11 cellular contexts compared by ENCODE assay signal in genomic region chr6:139977887-139978332, GRCh38.
A peak's percentile ranks its signal among the peaks of the same experiment; 100 is the strongest.
DNase-seq lines count a peak whose midpoint lies in the region; ATAC-seq, FAIRE-seq and TF ChIP-seq lines count a peak whose summit lies in the region.
"Had no signal": no experiment of that assay in that cellular context is flagged by ENCODE, and none has a peak within 500 bp of the region (broad histone marks: within the 10 kb centered on the region; RNA-seq: fewer than 3 reads in every experiment).

No MANE protein-coding gene starts in this region.

- FAIRE-seq in GM12891 (lab: Jason Lieb, UNC) = no peak

- H3K27ac ChIP-seq in HEK293 (ENCODE audit: extremely low read depth, low read depth, low read length) = no peak overlapping the region
- peak overlapping the region in 3 of 5 donors; percentile 32 to 54 (median 51) for H3K27ac ChIP-seq in stomach

- no peak overlapping the region for H3K4me3 ChIP-seq in HEK293 (ENCODE audit: low read depth, low read length)
- no peak overlapping the region for H3K4me3 ChIP-seq in stomach

- H3K9me3 ChIP-seq in HEK293 (ENCODE audit: control insufficient read depth, insufficient read depth, low read depth, low read length) (no peaks in the 10 kb centered on the region), stomach (no peaks in the 10 kb centered on the region)

- H3K4me1 ChIP-seq in HEK293 (ENCODE audit: control insufficient read depth, insufficient read depth, low read length) (peaks cover 13% of the 10 kb centered on the region), stomach (peaks cover 3 to 57% (median 24%) of the 10 kb centered on the region in 4 donors)

- 17 to 37% (median 25%) methylated on average over 2 of the region's 2 CpGs for WGBS in stomach, 5 donors

- DNase-seq in amniotic epithelial cell (ENCODE audit: low read depth) (peak; percentile 91), iris pigment epithelial cell (ENCODE audit: low read depth) (peak; percentile 86), stomach (no peak), GM12891 (ENCODE audit: insufficient read length, low spot score) (no peak), DMS79 (lab: John Stamatoyannopoulos, UW) (no peak)
- DNase-seq: retina; stimulated activated naive CD8-positive, alpha-beta T cell treated with anti-CD3 and anti-CD28 coated beads, Interleukin-15, amount 100 ng/mL, for 72 hours; T-helper 2 cell had no signal

- no peaks in the 10 kb centered on the region for H3K36me3 ChIP-seq in HEK293 (ENCODE audit: control insufficient read depth in 2 of 2, insufficient read depth in 1 of 2, low read length in 2 of 2)
- no peaks in the 10 kb centered on the region for H3K36me3 ChIP-seq in stomach

- ATAC-seq in HG03045 (IDR thresholded peaks at IDR 0.05; ENCODE audit: unreplicated experiment) = no peak
- ATAC-seq in HG02981 (IDR thresholded peaks at IDR 0.05; ENCODE audit: unreplicated experiment) = no peak
- ATAC-seq: stimulated activated naive CD8-positive, alpha-beta T cell treated with anti-CD3 and anti-CD28 coated beads, Interleukin-15, amount 100 ng/mL, for 72 hours had no signal

- TF ChIP-seq CTCF in HEK293 (tag by site-specific recombination; IDR thresholded peaks at IDR 0.05) = no peak
- no peak for TF ChIP-seq CTCF in stomach (IDR thresholded peaks at IDR 0.05)

- H3K27me3 ChIP-seq in stomach = no peaks in the 10 kb centered on the region

- POLR2A ChIA-PET in HEK293 (lab: Yijun Ruan, JAX) = interaction anchor here (1.5 kb wide), 1 partner anchor 603 kb away, joined by 9 read pairs; the partner anchor contains the start of gene CITED2

- intact Hi-C loops in stomach (cut with DNase I; ENCODE audit: low total_unique reads) = no loop called here

- CTCF ChIA-PET in HEK293 (lab: Yijun Ruan, JAX) = interaction anchor here (0.5 kb wide), 1 partner anchor 626 kb away, joined by 3 read pairs; no protein-coding TSS in a partner anchor

- no peak for TF ChIP-seq EP300 in stomach (IDR thresholded peaks at IDR 0.05)

- TF ChIP-seq POLR2A in stomach (IDR thresholded peaks at IDR 0.05) (no peak), GM12891 (IDR thresholded peaks at IDR 0.05; ENCODE audit: low read depth, low read length) (no peak)

TF ChIP-seq in HEK293, 187 proteins besides CTCF, POLR2A, EP300 and RAD21 (continues in another document):
- TF ChIP-seq ZNF621 (tag by site-specific recombination; IDR thresholded peaks at IDR 0.05) (no peak), ZNF2 (tag by site-specific recombination; IDR thresholded peaks at IDR 0.05) (no peak), ZNF701 (tag by site-specific recombination; IDR thresholded peaks at IDR 0.05) (no peak), BCL11A (tag by site-specific recombination; IDR thresholded peaks at IDR 0.05; ENCODE audit: low read depth) (no peak), ZNF155 (tag by site-specific recombination; IDR thresholded peaks at IDR 0.05) (no peak), OSR2 (tag by site-specific recombination; IDR thresholded peaks at IDR 0.05) (0 out of 2 replicates have a peak, but pooled peaks have one; percentile 14), ZNF521 (tag by site-specific recombination; IDR thresholded peaks at IDR 0.05) (no peak), ZNF830 (tag by site-specific recombination; IDR thresholded peaks at IDR 0.05; ENCODE audit: low read depth) (no peak), ZNF184 (tag by site-specific recombination; IDR thresholded peaks at IDR 0.05) (0 out of 2 replicates have a peak, but pooled peaks have one; percentile 53), ZNF645 (tag by site-specific recombination; IDR thresholded peaks at IDR 0.05) (no peak), ZNF280D (tag by site-specific recombination; IDR thresholded peaks at IDR 0.05) (peak; percentile 85; the same call in 1 of the 2 replicates)

TF ChIP-seq in GM12891, 5 proteins besides CTCF, POLR2A, EP300 and RAD21:
- TF ChIP-seq SPI1 (IDR thresholded peaks at IDR 0.05; ENCODE audit: low read depth, low read length) = no peak
- TF ChIP-seq TAF1 (IDR thresholded peaks at IDR 0.05; ENCODE audit: low read depth, low read length) = no peak
- TF ChIP-seq POU2F2 (IDR thresholded peaks at IDR 0.05; ENCODE audit: low read depth, low read length) = no peak
- TF ChIP-seq PAX5 (IDR thresholded peaks at IDR 0.05; ENCODE audit: insufficient read depth, low read length, severe bottlenecking) = no peak
- TF ChIP-seq POLR2AphosphoS5 (IDR thresholded peaks at IDR 0.05; ENCODE audit: low read depth, low read length) = no peak

Comparison
In these comparisons a context has a peak if more than half of its experiments do, and no peak if none do; other contexts are left out.
1. DNase-seq: peak in amniotic epithelial cell (single experiment) and iris pigment epithelial cell (single experiment); none in stomach (single experiment), GM12891 (single experiment) and DMS79 (single experiment).